ENCODE assay signal across 8 cellular contexts in the genomic region with DNA sequence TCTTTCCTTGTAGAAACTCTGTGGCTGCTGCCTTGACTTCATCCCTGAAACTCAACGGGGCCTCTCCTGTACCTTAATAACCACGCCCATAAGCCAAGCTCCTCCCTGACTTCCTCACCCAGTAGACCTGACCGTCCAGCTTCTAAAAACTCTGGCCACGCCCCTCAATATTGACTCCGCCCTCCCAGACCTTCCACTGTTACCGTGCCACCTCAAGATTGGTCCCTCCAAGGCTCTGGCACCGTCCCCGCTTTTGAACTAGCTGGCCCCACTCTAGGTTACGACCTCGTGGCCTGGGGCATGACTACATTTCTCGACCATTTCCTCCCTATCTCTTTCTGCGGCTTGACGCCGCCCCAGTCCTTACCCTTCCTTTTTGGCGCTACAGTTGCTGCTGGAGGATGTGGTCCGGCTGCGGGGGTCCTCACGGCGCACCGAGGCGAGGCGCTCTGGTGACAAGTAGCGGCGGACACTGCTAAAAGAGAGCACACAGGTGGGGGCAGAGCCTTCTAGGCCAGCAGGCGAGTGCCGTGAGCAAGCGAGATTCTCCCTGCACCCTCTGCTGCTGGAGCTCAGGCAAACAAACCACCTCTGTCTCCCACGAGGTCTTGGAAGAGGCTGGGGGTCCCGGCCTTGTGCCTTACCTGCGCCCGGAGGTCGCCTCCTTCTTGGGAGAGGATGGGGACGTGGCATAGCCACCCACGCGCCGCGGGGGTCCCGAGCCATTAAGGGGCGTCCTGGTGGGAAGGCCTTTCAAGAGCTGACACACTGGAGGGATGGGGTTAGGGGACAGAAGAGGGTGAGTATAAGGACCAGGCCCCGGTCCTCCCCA. TPM values are rescaled to one million over a fixed set of nuclear protein-coding genes. Genes with fewer than 3 reads are reported as not detected.
DNase-seq lines count a peak whose midpoint lies in the region; ATAC-seq, FAIRE-seq and TF ChIP-seq lines count a peak whose summit lies in the region.

No MANE protein-coding gene starts in this region.

- 0 out of 6 replicates have a peak, but pooled peaks of 1 of the 3 experiments have one; percentile 0 for TF ChIP-seq CTCF in K562 (IDR thresholded peaks at IDR 0.05 in 2 of 3, conservative IDR thresholded peaks at IDR 0.05 in 1 of 3; ENCODE audit: insufficient read depth in 2 of 3, low read depth in 1 of 3, low read length in 3 of 3)

- H3K9ac ChIP-seq in K562 (ENCODE audit: insufficient read depth in 1 of 2, low read depth in 2 of 2, low read length in 2 of 2), result peak overlapping the region; percentile 62 to 94

- H4K20me1 ChIP-seq in K562 (replicated peaks; ENCODE audit: control insufficient read depth, insufficient read depth, low read length), result no peaks in the 10 kb centered on the region

- no peaks in the 10 kb centered on the region for H3K9me1 ChIP-seq in K562 (ENCODE audit: control insufficient read depth, insufficient read depth, low read length)

- in situ Hi-C loops in K562 (cut with MboI), result no loop called here

- H3K9me3 ChIP-seq in K562 (replicated peaks; ENCODE audit: control insufficient read depth, insufficient read depth, low read depth, low read length), result no peaks in the 10 kb centered on the region
- no peaks in the 10 kb centered on the region for H3K9me3 ChIP-seq in iPS-18c (ENCODE audit: control insufficient read depth, insufficient read depth, low read length)

- intact Hi-C loops in K562 (cut with micrococcal nuclease), result loop anchor here (2.0 to 5.0 kb wide), 5 partner anchors 41 to 199 kb away; a partner anchor contains a TSS

- peak overlapping the region; percentile 43 for H3K4me3 ChIP-seq in K562
- H3K4me3 ChIP-seq in iPS-18c (ENCODE audit: insufficient read depth, low read depth, low read length), result peak overlapping the region; percentile 54

- TF ChIP-seq EP300 in K562 (IDR thresholded peaks at IDR 0.05; ENCODE audit: low read length), result no peak; the same call in 1 of the 2 replicates

- POLR2A ChIA-PET in K562 (lab: Yijun Ruan, JAX), result interaction anchor here (0.5 to 4.7 kb wide), 18 partner anchors 8 to 210 kb away, joined by 3 to 35 read pairs (median 4); a partner anchor contains a TSS

- peak overlapping the region; percentile 89 for H2AFZ ChIP-seq in K562 (ENCODE audit: low read depth, low read length)

- ATAC-seq in HG02571 (IDR thresholded peaks at IDR 0.05; ENCODE audit: unreplicated experiment) (peak; percentile 36), K562 (peak; percentile 69)

- peak; percentile 68 for TF ChIP-seq POLR2A in K562 (conservative IDR thresholded peaks at IDR 0.05)

- peaks cover 34 to 72% of the 10 kb centered on the region in 2 experiments for H3K4me1 ChIP-seq in K562 (replicated peaks in 1 of 2; ENCODE audit: control insufficient read depth in 2 of 2, insufficient read depth in 2 of 2, low read length in 2 of 2)

- no peaks in the 10 kb centered on the region for H3K27me3 ChIP-seq in K562 (ENCODE audit: control insufficient read depth in 2 of 2, insufficient read depth in 2 of 2, low read length in 2 of 2)

- peak overlapping the region; percentile 80 for H3K27ac ChIP-seq in K562 (ENCODE audit: extremely low read depth, low read depth, low read length)

- CTCF ChIA-PET in K562 (lab: Yijun Ruan, JAX; ENCODE audit: low intra/inter-chr PET ratio), result interaction anchor here (0.6 to 4.6 kb wide), 6 partner anchors 32 to 202 kb away, joined by 3 to 34 read pairs (median 16); no protein-coding TSS in a partner anchor

- peak; percentile 91 for FAIRE-seq in K562 (lab: Jason Lieb, UNC)

- peak overlapping the region; percentile 90 for H3K4me2 ChIP-seq in K562 (ENCODE audit: insufficient read depth, low read length)

- H3K79me2 ChIP-seq in K562 (ENCODE audit: control insufficient read depth, insufficient read depth, low read length), result peaks cover 17% of the 10 kb centered on the region

- DNase-seq in GM04504 (ENCODE audit: low read depth) (peak; percentile 30), NCI-H128 (lab: John Stamatoyannopoulos, UW; ENCODE audit: unreplicated experiment) (peak; percentile 41), T1000 (lab: John Stamatoyannopoulos, UW) (peak; percentile 28), K562 (ENCODE audit: extremely low read depth in 1 of 4, low spot score in 3 of 4) (peak; percentile 83 to 98 (median 89)), cerebellum (ENCODE audit: low spot score) (no peak)
- DNase-seq in stimulated activated CD4-positive, alpha-beta T cell treated with anti-CD3 and anti-CD28 coated beads, Interleukin-12 subunit alpha, Interleukin-12 subunit beta, amount 100 ng/mL, for 4 hours, result peak; percentile 77

- no peaks in the 10 kb centered on the region for H3K36me3 ChIP-seq in K562 (ENCODE audit: control insufficient read depth, insufficient read depth, low read length)

- TSS peak; percentile 92 for BruUV-seq in K562 (replicated peaks; lab: Mats Ljungman, UMichigan)

- 2% methylated on average over 40 of the region's 40 CpGs for WGBS in K562 (ENCODE audit: insufficient coverage, low coverage, missing lambda C conversion rate)

- TF ChIP-seq RAD21 in K562 (CRISPR knock-in tag; conservative IDR thresholded peaks at IDR 0.05 in 1 of 2, IDR thresholded peaks at IDR 0.05 in 1 of 2), result no peak

RNA-seq across cellular contexts. Expression of a gene that starts 2.3 kb away (rescaled TPM):
- 111 and 247 TPM in 2 replicates for total RNA-seq in K562 (2011; cell fraction: chromatin; rRNA removed; ENCODE audit: low replicate concordance)
- total RNA-seq in K562 (2011; cell fraction: nucleolus; rRNA removed), result 153 and 167 TPM in 2 replicates
- total RNA-seq in K562 (2011; cell fraction: nucleoplasm; rRNA removed), result 116 and 121 TPM in 2 replicates
- 38.8 and 45.0 TPM in 2 replicates for total RNA-seq in K562 (2014; rRNA removed)
- total RNA-seq in K562 (2014; rRNA removed; fragmentation: Illumina TruSeq; extraction: Trizol), result 13.0 and 16.7 TPM in 2 replicates
- total RNA-seq in K562 (2015; rRNA removed; fragmentation: Illumina TruSeq; extraction: Trizol), result 19.6 and 21.6 TPM in 2 replicates
- total RNA-seq in K562 (2021), result 56.3 and 69.6 TPM in 2 replicates
- 24.8 and 42.3 TPM in 2 replicates for polyA plus RNA-seq in K562 (2011; rRNA removed)
- 33.6 and 35.3 TPM in 2 replicates for polyA plus RNA-seq in K562 (2011; cell fraction: cytosol; rRNA removed)
- 183 and 277 TPM in 2 replicates for polyA plus RNA-seq in K562 (2011; cell fraction: nucleus; rRNA removed)
- 52.0 and 83.3 TPM in 2 replicates for polyA plus RNA-seq in K562 (2012)
- 30.7 and 40.9 TPM in 2 replicates for polyA plus RNA-seq in K562 (2014; fragmentation: Illumina TruSeq; extraction: Trizol)
- 1 to 10 TPM; 2.6 to 2.7 TPM for polyA plus RNA-seq in K562 (2014; fragmentation: Nextera tagmentation; extraction: Ambion mirVana)
- 50.9 and 53.9 TPM in 2 replicates for polyA plus RNA-seq in K562 (2014; rRNA removed)
- polyA minus RNA-seq in K562 (2011; rRNA and poly(A)+ RNA removed), result 17.6 and 20.1 TPM in 2 replicates
- polyA minus RNA-seq in K562 (2011; cell fraction: cytosol; rRNA and poly(A)+ RNA removed), result 23.7 and 26.5 TPM in 2 replicates
- 41.0 and 43.9 TPM in 2 replicates for polyA minus RNA-seq in K562 (2011; cell fraction: nucleus; rRNA and poly(A)+ RNA removed)
- total RNA-seq in cerebellum, result 21.2 TPM

RNA-seq across cellular contexts. Expression of a gene that starts 26.5 kb away (rescaled TPM):
- total RNA-seq in K562 (2011; cell fraction: chromatin; rRNA removed; ENCODE audit: low replicate concordance), result 167 and 311 TPM in 2 replicates
- 156 and 157 TPM in 2 replicates for total RNA-seq in K562 (2011; cell fraction: nucleolus; rRNA removed)
- 157 and 215 TPM in 2 replicates for total RNA-seq in K562 (2011; cell fraction: nucleoplasm; rRNA removed)
- total RNA-seq in K562 (2014; rRNA removed) (12.7 and 14.9 TPM in 2 replicates), K562 (2014; rRNA removed; fragmentation: Illumina TruSeq; extraction: Trizol) (13.4 and 13.6 TPM in 2 replicates), K562 (2015; rRNA removed; fragmentation: Illumina TruSeq; extraction: Trizol) (19.6 and 19.8 TPM in 2 replicates), K562 (2021) (21.7 and 24.4 TPM in 2 replicates), cerebellum (not detected)
- polyA plus RNA-seq in K562 (2011; rRNA removed) (10.7 and 14.0 TPM in 2 replicates), K562 (2014; fragmentation: Illumina TruSeq; extraction: Trizol) (12.7 and 16.9 TPM in 2 replicates), K562 (2014; fragmentation: Nextera tagmentation; extraction: Ambion mirVana) (1 to 10 TPM; 2.2 to 2.5 TPM), K562 (2014; rRNA removed) (26.3 and 26.8 TPM in 2 replicates)
- polyA plus RNA-seq in K562 (2011; cell fraction: cytosol; rRNA removed), result 5.8 and 6.6 TPM in 2 replicates
- polyA plus RNA-seq in K562 (2011; cell fraction: nucleus; rRNA removed), result 109 and 181 TPM in 2 replicates
- 31.1 and 55.4 TPM in 2 replicates for polyA plus RNA-seq in K562 (2012)
- polyA minus RNA-seq in K562 (2011; rRNA and poly(A)+ RNA removed), result 13.2 and 19.1 TPM in 2 replicates
- 7.3 and 11.5 TPM in 2 replicates for polyA minus RNA-seq in K562 (2011; cell fraction: cytosol; rRNA and poly(A)+ RNA removed)
- polyA minus RNA-seq in K562 (2011; cell fraction: nucleus; rRNA and poly(A)+ RNA removed), result 49.4 and 54.7 TPM in 2 replicates

RNA-seq across cellular contexts. Expression of a gene that starts 39.5 kb away (rescaled TPM):
- 0.12 TPM in 2 replicates for total RNA-seq in K562 (2011; cell fraction: chromatin; rRNA removed; ENCODE audit: low replicate concordance)
- not detected in 2 replicates for total RNA-seq in K562 (2011; cell fraction: nucleolus; rRNA removed)
- total RNA-seq in K562 (2011; cell fraction: nucleoplasm; rRNA removed), result not detected in 2 replicates
- total RNA-seq in K562 (2014; rRNA removed), result not detected in 2 replicates
- total RNA-seq in K562 (2014; rRNA removed; fragmentation: Illumina TruSeq; extraction: Trizol), result not detected in 2 replicates
- not detected in 2 replicates for total RNA-seq in K562 (2015; rRNA removed; fragmentation: Illumina TruSeq; extraction: Trizol)
- 0.07 and 0.09 TPM in 2 replicates for total RNA-seq in K562 (2021)
- polyA plus RNA-seq in K562 (2011; rRNA removed), result 0.03 TPM in 1 of 2 replicates, not detected in the other
- polyA plus RNA-seq in K562 (2011; cell fraction: cytosol; rRNA removed), result 0.03 TPM in 1 of 2 replicates, not detected in the other
- 0.06 TPM in 2 replicates for polyA plus RNA-seq in K562 (2011; cell fraction: nucleus; rRNA removed)
- polyA plus RNA-seq in K562 (2012), result 0.16 and 0.21 TPM in 2 replicates
- polyA plus RNA-seq in K562 (2014; fragmentation: Illumina TruSeq; extraction: Trizol), result 0.04 and 0.12 TPM in 2 replicates
- not detected for polyA plus RNA-seq in K562 (2014; fragmentation: Nextera tagmentation; extraction: Ambion mirVana)
- 0.03 TPM in 1 of 2 replicates, not detected in the other for polyA plus RNA-seq in K562 (2014; rRNA removed)
- polyA minus RNA-seq in K562 (2011; rRNA and poly(A)+ RNA removed), result not detected in 2 replicates
- polyA minus RNA-seq in K562 (2011; cell fraction: cytosol; rRNA and poly(A)+ RNA removed), result not detected in 2 replicates
- 0.13 TPM in 1 of 2 replicates, not detected in the other for polyA minus RNA-seq in K562 (2011; cell fraction: nucleus; rRNA and poly(A)+ RNA removed)
- 0.36 TPM for total RNA-seq in cerebellum

RNA-seq across cellular contexts. Expression of a gene that starts 50.3 kb away (rescaled TPM):
- total RNA-seq in K562 (2011; cell fraction: chromatin; rRNA removed; ENCODE audit: low replicate concordance), result 50.0 and 52.6 TPM in 2 replicates
- total RNA-seq in K562 (2011; cell fraction: nucleolus; rRNA removed), result 163 and 171 TPM in 2 replicates
- total RNA-seq in K562 (2011; cell fraction: nucleoplasm; rRNA removed), result 148 and 206 TPM in 2 replicates
- 1,029 and 1,092 TPM in 2 replicates for total RNA-seq in K562 (2014; rRNA removed)
- total RNA-seq in K562 (2014; rRNA removed; fragmentation: Illumina TruSeq; extraction: Trizol), result 793 and 886 TPM in 2 replicates
- 677 and 728 TPM in 2 replicates for total RNA-seq in K562 (2015; rRNA removed; fragmentation: Illumina TruSeq; extraction: Trizol)
- 1,103 and 1,199 TPM in 2 replicates for total RNA-seq in K562 (2021)
- 1,538 and 1,599 TPM in 2 replicates for polyA plus RNA-seq in K562 (2011; rRNA removed)
- 691 and 802 TPM in 2 replicates for polyA plus RNA-seq in K562 (2011; cell fraction: cytosol; rRNA removed)
- 342 and 554 TPM in 2 replicates for polyA plus RNA-seq in K562 (2011; cell fraction: nucleus; rRNA removed)
- polyA plus RNA-seq in K562 (2012), result 738 and 818 TPM in 2 replicates
- polyA plus RNA-seq in K562 (2014; fragmentation: Illumina TruSeq; extraction: Trizol), result 781 and 861 TPM in 2 replicates
- 1,000 to 10,000 TPM; 3,747 to 4,411 TPM for polyA plus RNA-seq in K562 (2014; fragmentation: Nextera tagmentation; extraction: Ambion mirVana)
- 1,021 and 1,290 TPM in 2 replicates for polyA plus RNA-seq in K562 (2014; rRNA removed)
- polyA minus RNA-seq in K562 (2011; rRNA and poly(A)+ RNA removed), result 280 and 301 TPM in 2 replicates
- 111 and 125 TPM in 2 replicates for polyA minus RNA-seq in K562 (2011; cell fraction: cytosol; rRNA and poly(A)+ RNA removed)
- polyA minus RNA-seq in K562 (2011; cell fraction: nucleus; rRNA and poly(A)+ RNA removed), result 38.4 and 110 TPM in 2 replicates
- total RNA-seq in cerebellum, result 86.0 TPM

RNA-seq across cellular contexts. Expression of a gene that starts 51.0 kb away (rescaled TPM):
- total RNA-seq in K562 (2011; cell fraction: chromatin; rRNA removed; ENCODE audit: low replicate concordance), result 21.6 and 47.1 TPM in 2 replicates
- total RNA-seq in K562 (2011; cell fraction: nucleolus; rRNA removed), result 66.6 and 72.4 TPM in 2 replicates
- total RNA-seq in K562 (2011; cell fraction: nucleoplasm; rRNA removed), result 43.8 and 47.6 TPM in 2 replicates
- total RNA-seq in K562 (2014; rRNA removed) (22.3 and 25.1 TPM in 2 replicates), K562 (2014; rRNA removed; fragmentation: Illumina TruSeq; extraction: Trizol) (7.2 and 9.2 TPM in 2 replicates), K562 (2015; rRNA removed; fragmentation: Illumina TruSeq; extraction: Trizol) (7.4 and 7.5 TPM in 2 replicates), K562 (2021) (29.4 and 31.3 TPM in 2 replicates), cerebellum (2.4 TPM)
- polyA plus RNA-seq in K562 (2011; rRNA removed) (12.7 and 24.3 TPM in 2 replicates), K562 (2014; fragmentation: Illumina TruSeq; extraction: Trizol) (14.2 and 17.9 TPM in 2 replicates), K562 (2014; fragmentation: Nextera tagmentation; extraction: Ambion mirVana) (1 to 10 TPM in 1 of 2 experiments, under 1 TPM in 1; 0.99 to 1.6 TPM), K562 (2014; rRNA removed) (21.1 and 25.9 TPM in 2 replicates)
- polyA plus RNA-seq in K562 (2011; cell fraction: cytosol; rRNA removed), result 28.9 and 37.9 TPM in 2 replicates
- 66.3 and 85.9 TPM in 2 replicates for polyA plus RNA-seq in K562 (2011; cell fraction: nucleus; rRNA removed)
- polyA plus RNA-seq in K562 (2012), result 19.5 and 24.1 TPM in 2 replicates
- polyA minus RNA-seq in K562 (2011; rRNA and poly(A)+ RNA removed), result 8.8 and 10.7 TPM in 2 replicates
- polyA minus RNA-seq in K562 (2011; cell fraction: cytosol; rRNA and poly(A)+ RNA removed), result 13.4 and 16.7 TPM in 2 replicates
- 11.1 and 12.7 TPM in 2 replicates for polyA minus RNA-seq in K562 (2011; cell fraction: nucleus; rRNA and poly(A)+ RNA removed)

Comparison
In these comparisons a context has a peak if more than half of its experiments do, and no peak if none do; other contexts are left out.
1. RNA of a gene that starts 26.5 kb away (total RNA-seq): 12.7 to 311 TPM in K562; not detected in cerebellum (single experiment); every median in the first group is over 10 times any median in the second.